In the genomic region with DNA sequence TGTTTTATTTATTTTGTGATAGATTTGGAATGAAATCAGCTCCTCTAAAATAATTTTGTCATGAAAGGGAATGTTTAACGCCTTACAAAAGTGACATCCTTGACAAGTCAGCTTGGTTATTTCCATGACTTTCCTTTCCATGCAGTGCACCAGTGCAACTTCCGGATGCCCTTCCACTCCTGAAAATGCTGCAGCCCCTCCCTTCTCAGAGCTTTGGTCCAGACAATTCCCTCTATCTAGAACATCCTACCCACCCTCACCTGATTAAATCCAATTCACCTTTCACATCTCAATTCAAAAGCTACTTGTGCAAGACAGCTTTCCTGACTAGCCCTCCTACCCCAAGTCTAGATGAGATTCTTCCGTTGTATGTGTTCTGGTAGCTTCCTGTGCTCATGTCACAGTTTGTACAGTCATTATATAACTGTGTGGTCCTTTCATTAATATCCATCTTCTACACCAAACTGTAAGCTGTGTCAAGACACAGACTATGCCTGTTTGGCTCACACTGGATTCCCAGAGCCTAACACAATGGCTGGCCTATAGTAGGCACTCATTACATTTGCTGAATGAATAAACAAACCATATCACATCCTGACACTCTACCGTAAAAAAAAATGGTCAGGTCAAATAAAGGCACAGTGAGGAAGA, we compare ENCODE assay signal across 10 cellular contexts.
DNase-seq lines count a peak whose midpoint lies in the region; ATAC-seq and TF ChIP-seq lines count a peak whose summit lies in the region.
"Had no signal": no experiment of that assay in that cellular context is flagged by ENCODE, and none has a peak within 500 bp of the region (broad histone marks: within the 10 kb centered on the region; RNA-seq: fewer than 3 reads in every experiment).

No MANE protein-coding gene starts in this region.

- WGBS in tibial nerve, 2 donors: 45 to 53% methylated on average over 4 of the region's 4 CpGs

- TF ChIP-seq CTCF in tibial nerve (IDR thresholded peaks at IDR 0.05): no peak

- no peaks in the 10 kb centered on the region for H3K36me3 ChIP-seq in tibial nerve
- H3K36me3 ChIP-seq: thoracic aorta had no signal

- no peaks in the 10 kb centered on the region for H3K36me3 Mint-ChIP-seq in activated T-cell treated with anti-CD3 and anti-CD28 coated beads, Interleukin-2, amount 50 U/mL, for 72 hours (ENCODE audit: insufficient read depth in 2 of 2)
- peaks cover 5% of the 10 kb centered on the region in 2 donors for H3K36me3 Mint-ChIP-seq in activated naive CD4-positive, alpha-beta T cell treated with anti-CD3 and anti-CD28 coated beads, Interleukin-2, amount 50 U/mL, for 72 hours

- no peaks in the 10 kb centered on the region for H3K9me3 ChIP-seq in tibial nerve
- H3K9me3 ChIP-seq: thoracic aorta had no signal

- H3K4me3 Mint-ChIP-seq in activated T-cell treated with anti-CD3 and anti-CD28 coated beads, Interleukin-2, amount 50 U/mL, for 72 hours: peak overlapping the region; percentile 69 to 72

- H3K4me3 ChIP-seq in tibial nerve: no peak overlapping the region
- H3K4me3 ChIP-seq: lung, thoracic aorta had no signal

- peak overlapping the region in 3 of 4 donors; percentile 40 to 78 (median 63) for H3K27ac ChIP-seq in tibial nerve
- H3K27ac ChIP-seq: thoracic aorta had no signal

- peaks cover 94% of the 10 kb centered on the region for H3K4me1 Mint-ChIP-seq in activated T-cell treated with anti-CD3 and anti-CD28 coated beads, Interleukin-2, amount 50 U/mL, for 72 hours (ENCODE audit: low read depth)

- no peaks in the 10 kb centered on the region for H3K27me3 Mint-ChIP-seq in activated T-cell treated with anti-CD3 and anti-CD28 coated beads, Interleukin-2, amount 50 U/mL, for 72 hours (ENCODE audit: low read depth)

- TF ChIP-seq POLR2A in tibial nerve (IDR thresholded peaks at IDR 0.05): no peak

- H3K27ac Mint-ChIP-seq in activated T-cell treated with anti-CD3 and anti-CD28 coated beads, Interleukin-2, amount 50 U/mL, for 72 hours: peak overlapping the region; percentile 100
- H3K27ac Mint-ChIP-seq in activated naive CD4-positive, alpha-beta T cell treated with anti-CD3 and anti-CD28 coated beads, Interleukin-2, amount 50 U/mL, for 72 hours: peak overlapping the region; percentile 83 to 91

- TF ChIP-seq EP300 in tibial nerve (IDR thresholded peaks at IDR 0.05): no peak

- DNase-seq in activated T-cell treated with anti-CD3 and anti-CD28 coated beads, Interleukin-2, amount 50 U/mL, for 72 hours: no peak
- no peak for DNase-seq in activated T-cell treated with anti-CD3 and anti-CD28 coated beads, Interleukin-2, amount 50 U/mL, for 48 hours
- no peak for DNase-seq in activated naive CD4-positive, alpha-beta T cell treated with anti-CD3 and anti-CD28 coated beads, Interleukin-2, amount 50 U/mL, for 72 hours (ENCODE audit: low spot score in 2 of 2)
- DNase-seq in tibial nerve (ENCODE audit: low spot score in 2 of 2) (no peak), SKM-1 treated with dmso at 0.1 percent for 144 hours (lab: John Stamatoyannopoulos, UW; ENCODE audit: unreplicated experiment) (no peak)
- no peak for DNase-seq in stimulated activated naive CD4-positive, alpha-beta T cell treated with Interleukin-2 at 50 U/mL for 16 hours (lab: John Stamatoyannopoulos, UW)
- DNase-seq in stimulated activated CD4-positive, alpha-beta T cell treated with anti-CD3 and anti-CD28 coated beads, Interleukin-4, amount 100 ng/mL, for 1 hour: no peak

- no peaks in the 10 kb centered on the region for H3K27me3 ChIP-seq in tibial nerve

- H3K9me3 Mint-ChIP-seq in activated T-cell treated with anti-CD3 and anti-CD28 coated beads, Interleukin-2, amount 50 U/mL, for 72 hours: no peaks in the 10 kb centered on the region
- H3K9me3 Mint-ChIP-seq in activated naive CD4-positive, alpha-beta T cell treated with anti-CD3 and anti-CD28 coated beads, Interleukin-2, amount 50 U/mL, for 72 hours: no peaks in the 10 kb centered on the region

- H3K4me1 ChIP-seq in tibial nerve: peaks cover 0 to 72% (median 32%) of the 10 kb centered on the region in 4 donors

- ATAC-seq in activated T-cell treated with anti-CD3 and anti-CD28 coated beads, Interleukin-2, amount 50 U/mL, for 72 hours (replicated peaks in 1 of 2): peak; percentile 57 to 69
- peak; percentile 59 for ATAC-seq in HG03025 (IDR thresholded peaks at IDR 0.05; ENCODE audit: low FRiP score, unreplicated experiment)
- peak; percentile 52 to 62 for ATAC-seq in activated naive CD4-positive, alpha-beta T cell treated with anti-CD3 and anti-CD28 coated beads, Interleukin-2, amount 50 U/mL, for 72 hours
